Comparison of ENCODE assay signal across 8 cellular contexts in genomic region chr1:208252126-208252853, GRCh38. TPM values are rescaled to one million over a fixed set of nuclear protein-coding genes. Genes with fewer than 3 reads are reported as not detected.
DNase-seq lines count a peak whose midpoint lies in the region; ATAC-seq and TF ChIP-seq lines count a peak whose summit lies in the region.

No MANE protein-coding gene starts in this region.

- no peaks in the 10 kb centered on the region for H3K27me3 ChIP-seq in lower lobe of right lung (ENCODE audit: low read depth)

- H3K4me3 Mint-ChIP-seq in chondrocyte (ENCODE audit: unreplicated experiment) = no peak overlapping the region
- no peak overlapping the region for H3K4me3 Mint-ChIP-seq in natural killer cell treated with Interleukin-12 subunit alpha and Interleukin-12 subunit beta and Interleukin-15 and Interleukin-18, amount 100 ng/mL, for 72 hours

- H3K27ac Mint-ChIP-seq in chondrocyte (ENCODE audit: unreplicated experiment) = no peak overlapping the region
- no peak overlapping the region for H3K27ac Mint-ChIP-seq in natural killer cell treated with Interleukin-12 subunit alpha and Interleukin-12 subunit beta and Interleukin-15 and Interleukin-18, amount 100 ng/mL, for 72 hours

- no peak overlapping the region for H3K27ac ChIP-seq in lower lobe of right lung

- TF ChIP-seq CTCF in AG09309 (IDR thresholded peaks at IDR 0.05; ENCODE audit: control insufficient read depth, insufficient read depth, low read depth, low read length, missing control alignments) (peak; percentile 71), chondrocyte (IDR thresholded peaks at IDR 0.05) (peak; percentile 32), lower lobe of right lung (IDR thresholded peaks at IDR 0.05) (peak; percentile 78)

- DNase-seq in AG09309 (ENCODE audit: low read depth) = no peak
- peak; percentile 65 for DNase-seq in HT-29 (ENCODE audit: low spot score)
- DNase-seq in chondrocyte (ENCODE audit: low spot score) = no peak
- peak; percentile 64 for DNase-seq in lower lobe of right lung
- DNase-seq in natural killer cell treated with Interleukin-12 subunit alpha and Interleukin-12 subunit beta and Interleukin-15 and Interleukin-18, amount 100 ng/mL, for 72 hours (ENCODE audit: low spot score) = no peak

- H3K4me3 ChIP-seq in AG09309 (ENCODE audit: control insufficient read depth, low read depth, low read length) (no peak overlapping the region), lower lobe of right lung (peak overlapping the region; percentile 27)

- intact Hi-C loops in lower lobe of right lung (cut with DNase I) = no loop called here

- no peaks in the 10 kb centered on the region for H3K36me3 ChIP-seq in lower lobe of right lung

- H3K4me1 Mint-ChIP-seq in chondrocyte (ENCODE audit: low read depth) = peaks cover 64% of the 10 kb centered on the region
- H3K4me1 Mint-ChIP-seq in natural killer cell treated with Interleukin-12 subunit alpha and Interleukin-12 subunit beta and Interleukin-15 and Interleukin-18, amount 100 ng/mL, for 72 hours (ENCODE audit: low read depth in 2 of 2) = no peaks in the 10 kb centered on the region

- peaks cover 2% of the 10 kb centered on the region for H3K27me3 Mint-ChIP-seq in chondrocyte (ENCODE audit: low read depth)
- peaks cover 34% of the 10 kb centered on the region in 2 donors for H3K27me3 Mint-ChIP-seq in natural killer cell treated with Interleukin-12 subunit alpha and Interleukin-12 subunit beta and Interleukin-15 and Interleukin-18, amount 100 ng/mL, for 72 hours

- H3K36me3 Mint-ChIP-seq in chondrocyte (ENCODE audit: low read depth) = no peaks in the 10 kb centered on the region
- no peaks in the 10 kb centered on the region for H3K36me3 Mint-ChIP-seq in natural killer cell treated with Interleukin-12 subunit alpha and Interleukin-12 subunit beta and Interleukin-15 and Interleukin-18, amount 100 ng/mL, for 72 hours

- H3K9me3 Mint-ChIP-seq in chondrocyte (ENCODE audit: low read depth) = no peaks in the 10 kb centered on the region
- no peaks in the 10 kb centered on the region for H3K9me3 Mint-ChIP-seq in natural killer cell treated with Interleukin-12 subunit alpha and Interleukin-12 subunit beta and Interleukin-15 and Interleukin-18, amount 100 ng/mL, for 72 hours

- ATAC-seq in lower lobe of right lung (peak; percentile 39 to 73), GM18870 (IDR thresholded peaks at IDR 0.05; ENCODE audit: unreplicated experiment) (no peak), HG03432 (IDR thresholded peaks at IDR 0.05; ENCODE audit: unreplicated experiment) (no peak), GM18498 (IDR thresholded peaks at IDR 0.05; ENCODE audit: unreplicated experiment) (no peak)
- ATAC-seq in natural killer cell treated with Interleukin-12 subunit alpha and Interleukin-12 subunit beta and Interleukin-15 and Interleukin-18, amount 100 ng/mL, for 72 hours = no peak

- H3K4me1 ChIP-seq in lower lobe of right lung = peaks cover 9% of the 10 kb centered on the region

- no peaks in the 10 kb centered on the region for H3K9me3 ChIP-seq in lower lobe of right lung

RNA-seq across cellular contexts. Expression of gene PLXNA2, which starts 8.1 kb away (rescaled TPM):
- total RNA-seq in HT-29 (2014; rRNA removed; shearing (Covaris generic)) = 21.1 and 25.5 TPM in 2 replicates
- total RNA-seq in chondrocyte (22.0 to 37.9 TPM (median 24.9 TPM) in 3 replicates), lower lobe of right lung (83.9 TPM)
- total RNA-seq in natural killer cell treated with Interleukin-12 subunit alpha and Interleukin-12 subunit beta and Interleukin-15 and Interleukin-18, amount 100 ng/mL, for 72 hours = 1 to 10 TPM; 1.1 to 1.3 TPM

Comparison
In these comparisons a context has a peak if more than half of its experiments do, and no peak if none do; other contexts are left out.
1. DNase-seq: peak in HT-29 (single experiment) and lower lobe of right lung (single experiment); none in AG09309 (single experiment), chondrocyte (single experiment) and natural killer cell treated with Interleukin-12 subunit alpha and Interleukin-12 subunit beta and Interleukin-15 and Interleukin-18, amount 100 ng/mL, for 72 hours (single experiment).
2. ATAC-seq: peak in lower lobe of right lung (2 of 2); none in GM18870 (single experiment), HG03432 (single experiment), GM18498 (single experiment) and natural killer cell treated with Interleukin-12 subunit alpha and Interleukin-12 subunit beta and Interleukin-15 and Interleukin-18, amount 100 ng/mL, for 72 hours (0 of 2).
3. Peak in every context shown above with its lines, with median percentiles within 50 percentile points of each other: CTCF ChIP-seq.